8 cellular contexts compared by ENCODE assay signal in the genomic region with DNA sequence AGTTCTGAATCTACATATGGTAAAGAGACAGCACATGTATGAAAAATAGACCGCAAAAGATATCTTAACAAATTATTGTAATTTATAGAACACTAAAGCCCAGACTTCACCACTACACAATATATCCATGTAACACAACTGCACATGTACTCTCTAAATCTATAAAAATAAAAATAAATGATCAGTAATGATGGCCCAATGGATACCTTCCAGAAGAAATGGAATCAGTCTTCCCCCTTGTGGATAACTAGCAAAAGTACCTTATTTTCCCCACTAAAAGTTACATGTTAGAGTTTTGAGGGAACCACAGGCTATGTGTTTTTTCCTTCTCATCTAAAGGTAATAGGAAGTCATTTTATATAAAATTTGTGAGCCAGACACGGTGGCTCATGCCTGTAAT. TPM values are rescaled to one million over a fixed set of nuclear protein-coding genes. Genes with fewer than 3 reads are reported as not detected.
A peak's percentile ranks its signal among the peaks of the same experiment; 100 is the strongest.
DNase-seq lines count a peak whose midpoint lies in the region; ATAC-seq, FAIRE-seq and TF ChIP-seq lines count a peak whose summit lies in the region.
"Had no signal": no experiment of that assay in that cellular context is flagged by ENCODE, and none has a peak within 500 bp of the region (broad histone marks: within the 10 kb centered on the region; RNA-seq: fewer than 3 reads in every experiment).

No MANE protein-coding gene starts in this region.

- no peak for FAIRE-seq in bronchial epithelial cell (lab: Jason Lieb, UNC)

- no peaks in the 10 kb centered on the region for H3K9me3 ChIP-seq in MM.1S (replicated peaks; ENCODE audit: insufficient read depth, low read length)
- no peaks in the 10 kb centered on the region for H3K9me3 ChIP-seq in osteoblast (ENCODE audit: low read depth, low read length)
- H3K9me3 ChIP-seq in T-helper 17 cell (ENCODE audit: control insufficient read depth, low read length, poor library complexity, severe bottlenecking), result no peaks in the 10 kb centered on the region

- DNase-seq in ELR (ENCODE audit: low read depth), result peak; percentile 58
- DNase-seq in MM.1S, result no peak
- peak; percentile 24 for DNase-seq in bronchial epithelial cell (ENCODE audit: low read depth)
- DNase-seq in osteoblast (ENCODE audit: insufficient read length, low spot score, missing footprints), result peak; percentile 69
- no peak for DNase-seq in NCI-H2029 (lab: John Stamatoyannopoulos, UW)
- DNase-seq in NCI-H345 treated with DMSO at 0.1 percent for 48 hours (lab: John Stamatoyannopoulos, UW; ENCODE audit: unreplicated experiment), result no peak
- DNase-seq in T-helper 17 cell, result no peak
- DNase-seq: activated CD8-positive, alpha-beta memory T cell treated with anti-CD3 and anti-CD28 coated beads, Interleukin-2, amount 50 U/mL, for 48 hours had no signal

- peaks cover 5% of the 10 kb centered on the region; the same call in 1 of the 2 replicates for H3F3A ChIP-seq in MM.1S (ENCODE audit: insufficient read depth, low read length)

- H3K4me2 ChIP-seq in MM.1S (ENCODE audit: low read depth, low read length), result no peak overlapping the region
- H3K4me2 ChIP-seq in osteoblast (ENCODE audit: insufficient read depth, low read length), result no peak overlapping the region

- no peak overlapping the region for H3K4me3 ChIP-seq in MM.1S (ENCODE audit: low read length)
- no peak overlapping the region for H3K4me3 ChIP-seq in bronchial epithelial cell (ENCODE audit: low read depth, low read length)
- H3K4me3 ChIP-seq in osteoblast (ENCODE audit: insufficient read depth, low read length), result no peak overlapping the region

- H3K4me1 ChIP-seq in MM.1S (ENCODE audit: low read length), result no peaks in the 10 kb centered on the region
- H3K4me1 ChIP-seq in osteoblast (ENCODE audit: insufficient read depth, low read length), result peaks cover 8% of the 10 kb centered on the region

- H3K79me2 ChIP-seq in MM.1S (ENCODE audit: low read length) (no peaks in the 10 kb centered on the region), osteoblast (ENCODE audit: insufficient read depth, low read length) (no peaks in the 10 kb centered on the region)

- H4K20me1 ChIP-seq in MM.1S (ENCODE audit: insufficient read depth, low read length) (no peaks in the 10 kb centered on the region), osteoblast (ENCODE audit: insufficient read depth, low read length) (no peaks in the 10 kb centered on the region)

- H3K27me3 Mint-ChIP-seq in T-helper 17 cell, result peaks cover 11% of the 10 kb centered on the region

- H3K4me1 Mint-ChIP-seq in T-helper 17 cell, result peaks cover 20% of the 10 kb centered on the region

- H3K36me3 Mint-ChIP-seq in T-helper 17 cell (ENCODE audit: low read depth), result peaks cover 3% of the 10 kb centered on the region

- TF ChIP-seq CTCF in MM.1S (IDR thresholded peaks at IDR 0.05; ENCODE audit: low read length), result peak; percentile 17; the same call in 1 of the 2 replicates
- TF ChIP-seq CTCF in bronchial epithelial cell (IDR thresholded peaks at IDR 0.05; ENCODE audit: insufficient read depth, low read length, severe bottlenecking), result peak; percentile 14
- TF ChIP-seq CTCF in osteoblast (IDR thresholded peaks at IDR 0.05; ENCODE audit: extremely low read depth, low read depth, low read length), result peak; percentile 43

- H3K27ac ChIP-seq in MM.1S (ENCODE audit: low read length) (no peak overlapping the region), osteoblast (ENCODE audit: low read depth, low read length) (no peak overlapping the region)

- H3K4me3 Mint-ChIP-seq in T-helper 17 cell, result no peak overlapping the region

- H3K27ac Mint-ChIP-seq in T-helper 17 cell, result no peak overlapping the region

- no peaks in the 10 kb centered on the region for H3K9me2 ChIP-seq in MM.1S (replicated peaks; ENCODE audit: insufficient read depth, low read length)

- no peak for ATAC-seq in T-helper 17 cell

- H2AFZ ChIP-seq in MM.1S (ENCODE audit: low read length) (no peak overlapping the region), osteoblast (ENCODE audit: low read length) (no peak overlapping the region)

- H3K9ac ChIP-seq in MM.1S (ENCODE audit: low read length), result no peak overlapping the region

- no peaks in the 10 kb centered on the region for H3K36me3 ChIP-seq in MM.1S (replicated peaks; ENCODE audit: insufficient read depth, low read length)
- no peaks in the 10 kb centered on the region for H3K36me3 ChIP-seq in bronchial epithelial cell (ENCODE audit: control insufficient read depth, insufficient read depth, low read length)
- no peaks in the 10 kb centered on the region for H3K36me3 ChIP-seq in osteoblast (ENCODE audit: insufficient read depth, low read length)

- no peaks in the 10 kb centered on the region for H3K27me3 ChIP-seq in MM.1S (replicated peaks; ENCODE audit: insufficient read depth, low read length)
- H3K27me3 ChIP-seq in bronchial epithelial cell (ENCODE audit: control insufficient read depth, insufficient read depth, low read length), result no peaks in the 10 kb centered on the region
- peaks cover 3% of the 10 kb centered on the region for H3K27me3 ChIP-seq in osteoblast (ENCODE audit: insufficient read depth, low read length)

RNA-seq across cellular contexts. Expression of a gene that starts 25.7 kb away (rescaled TPM):
- total RNA-seq in bronchial epithelial cell (3.2 and 3.7 TPM in 2 replicates), osteoblast (8.0 and 8.7 TPM in 2 replicates), T-helper 17 cell (1 to 10 TPM; 1.9 to 2.9 TPM)

RNA-seq across cellular contexts. Expression of a gene that starts 45.8 kb away (rescaled TPM):
- total RNA-seq in bronchial epithelial cell (40.6 and 62.1 TPM in 2 replicates), osteoblast (50.3 and 59.2 TPM in 2 replicates), T-helper 17 cell (10 to 100 TPM; 42.1 to 49.8 TPM)

RNA-seq across cellular contexts. Expression of a gene that starts 46.0 kb away (rescaled TPM):
- total RNA-seq in bronchial epithelial cell (62.6 and 63.2 TPM in 2 replicates), osteoblast (35.5 and 42.1 TPM in 2 replicates), T-helper 17 cell (10 to 100 TPM; 31.1 to 39.1 TPM)

Comparison
In these comparisons a context has a peak if more than half of its experiments do, and no peak if none do; other contexts are left out.
1. DNase-seq: peak in ELR (single experiment), bronchial epithelial cell (single experiment) and osteoblast (single experiment); none in MM.1S (single experiment), NCI-H2029 (single experiment), NCI-H345 treated with DMSO at 0.1 percent for 48 hours (single experiment) and T-helper 17 cell (0 of 3).
2. Peak in every context shown above with its lines, with median percentiles within 50 percentile points of each other: CTCF ChIP-seq.